ENCODE assay signal across 20 cellular contexts in the genomic region with DNA sequence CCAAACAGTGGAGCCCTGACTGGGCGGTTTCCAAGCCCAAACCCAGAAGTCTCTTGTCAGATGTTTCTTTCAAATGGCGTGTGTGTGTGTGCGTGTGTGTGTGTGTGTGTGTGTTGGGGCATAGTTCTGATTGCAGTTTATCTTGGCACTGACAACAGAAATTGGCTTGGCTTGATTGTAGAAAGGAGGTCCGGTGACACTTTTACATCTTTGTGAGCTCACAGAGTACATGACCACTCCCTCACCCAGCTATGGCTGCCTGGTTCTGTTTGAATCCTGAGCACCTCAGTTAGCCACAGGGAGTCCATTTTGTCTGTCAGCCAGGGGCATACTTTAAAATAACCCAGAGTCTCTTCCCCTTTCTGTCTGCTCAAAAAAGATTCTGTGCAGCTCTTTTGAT.
"Had no signal": no experiment of that assay in that cellular context is flagged by ENCODE, and none has a peak within 500 bp of the region (broad histone marks: within the 10 kb centered on the region; RNA-seq: fewer than 3 reads in every experiment).

No MANE protein-coding gene starts in this region.

- H3K36me3 ChIP-seq: esophagus muscularis mucosa, ovary, tibial artery, upper lobe of right lung, vagina had no signal

- H3K9me3 ChIP-seq: esophagus muscularis mucosa, ovary, tibial artery, upper lobe of right lung, vagina had no signal

- H3K27me3 ChIP-seq: esophagus muscularis mucosa, foreskin keratinocyte, ovary, upper lobe of right lung, vagina had no signal

- H3K4me1 ChIP-seq: esophagus muscularis mucosa, foreskin keratinocyte, tibial artery, upper lobe of right lung, vagina had no signal

- H3K27ac ChIP-seq: epithelial cell of prostate, esophagus muscularis mucosa, foreskin keratinocyte, ovary, tibial artery, upper lobe of right lung, vagina had no signal

- H3K4me2 ChIP-seq: smooth muscle cell had no signal

- H3K4me3 ChIP-seq: esophagus muscularis mucosa, ovary, smooth muscle cell, tibial artery, upper lobe of right lung, vagina had no signal

- ATAC-seq: effector memory CD8-positive, alpha-beta T cell; foreskin keratinocyte; left cardiac atrium; naive thymus-derived CD8-positive, alpha-beta T cell; right cardiac atrium; stimulated activated effector memory CD8-positive, alpha-beta T cell treated with anti-CD3 and anti-CD28 coated beads, Interleukin-12 subunit alpha, Interleukin-12 subunit beta, amount 100 ng/mL, for 72 hours; stimulated activated naive CD8-positive, alpha-beta T cell treated with anti-CD3 and anti-CD28 coated beads, Interleukin-15, Interleukin-2, amounts not matched to agents 100 U/mL and 50 U/mL, for 24 hours; upper lobe of right lung had no signal

- DNase-seq: effector memory CD8-positive, alpha-beta T cell; foreskin keratinocyte; immature natural killer cell; kidney; left cardiac atrium; mammary epithelial cell; naive thymus-derived CD8-positive, alpha-beta T cell; nucleus accumbens; ovary; right cardiac atrium; stimulated activated CD4-positive, alpha-beta T cell treated with anti-CD3 and anti-CD28 coated beads, Interleukin-4, amount 100 ng/mL, for 1 hour; stimulated activated CD8-positive, alpha-beta memory T cell treated with anti-CD3 and anti-CD28 coated beads, Interleukin-4, amount 100 ng/mL, for 48 hours; stimulated activated naive CD8-positive, alpha-beta T cell treated with anti-CD3 and anti-CD28 coated beads, Interleukin-15, Interleukin-2, amounts not matched to agents 100 U/mL and 50 U/mL, for 24 hours; tibial artery; upper lobe of right lung had no signal

- FAIRE-seq: kidney had no signal
